ENCODE assay signal across 9 cellular contexts in the genomic region with DNA sequence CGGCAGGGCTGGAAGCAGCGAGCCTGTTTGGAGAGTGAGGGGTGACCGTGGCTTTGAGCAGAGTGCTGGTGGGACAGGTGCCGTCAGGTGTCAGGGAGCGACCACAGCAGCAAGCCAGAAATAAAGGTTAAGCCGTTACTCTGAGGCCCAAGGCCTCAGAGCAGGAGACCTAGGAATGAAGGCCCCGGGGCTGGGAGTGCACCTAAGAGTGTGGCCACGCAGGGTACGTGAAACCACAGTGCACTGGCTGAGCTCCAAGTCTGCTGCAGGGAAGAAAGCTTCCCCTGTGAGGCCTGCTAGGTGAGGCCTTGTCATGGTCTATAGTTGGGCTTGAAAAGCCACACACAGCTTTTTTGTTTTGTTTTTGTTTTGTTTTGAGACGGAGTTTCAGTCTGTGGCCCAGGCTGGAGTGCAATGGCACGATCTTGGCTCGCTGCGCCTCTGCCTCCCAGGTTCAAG. TPM values are rescaled to one million over a fixed set of nuclear protein-coding genes. Genes with fewer than 3 reads are reported as not detected.
A peak's percentile ranks its signal among the peaks of the same experiment; 100 is the strongest.
DNase-seq lines count a peak whose midpoint lies in the region; ATAC-seq, FAIRE-seq and TF ChIP-seq lines count a peak whose summit lies in the region.
"Had no signal": no experiment of that assay in that cellular context is flagged by ENCODE, and none has a peak within 500 bp of the region (broad histone marks: within the 10 kb centered on the region; RNA-seq: fewer than 3 reads in every experiment).

No MANE protein-coding gene starts in this region.

- H3K4me1 Mint-ChIP-seq in activated naive CD4-positive, alpha-beta T cell treated with anti-CD3 and anti-CD28 coated beads, Interleukin-2, amount 10 ng/mL, durations not matched to agents 7 days and 5 days, result peaks cover 66% of the 10 kb centered on the region

- no peaks in the 10 kb centered on the region for H3K9me3 ChIP-seq in small intestine (ENCODE audit: control insufficient read depth, low read depth)

- no peaks in the 10 kb centered on the region for H3K27me3 ChIP-seq in small intestine (ENCODE audit: control insufficient read depth in 2 of 2, insufficient read depth in 2 of 2, low read length in 2 of 2)

- H3K27ac ChIP-seq in RWPE1 (no peak overlapping the region), small intestine (ENCODE audit: low read depth in 1 of 2, low read length in 1 of 2) (peak overlapping the region; percentile 8 to 53)

- CTCF ChIA-PET in RWPE1 (lab: Yijun Ruan, JAX), result no interaction called here
- CTCF ChIA-PET in activated naive CD4-positive, alpha-beta T cell treated with anti-CD3 and anti-CD28 coated beads, Interleukin-2, amount 10 ng/mL, durations not matched to agents 7 days and 5 days (lab: Charles Lee), result interaction anchor here (1.1 to 1.2 kb wide), 2 partner anchors 9 to 117 kb away, joined by 3 read pairs; no protein-coding TSS in a partner anchor

- H3K27me3 Mint-ChIP-seq in activated naive CD4-positive, alpha-beta T cell treated with anti-CD3 and anti-CD28 coated beads, Interleukin-2, amount 10 ng/mL, durations not matched to agents 7 days and 5 days, result no peaks in the 10 kb centered on the region

- no peaks in the 10 kb centered on the region for H3K9me3 Mint-ChIP-seq in activated naive CD4-positive, alpha-beta T cell treated with anti-CD3 and anti-CD28 coated beads, Interleukin-2, amount 10 ng/mL, durations not matched to agents 7 days and 5 days

- peaks cover 0 to 5% of the 10 kb centered on the region in 2 donors for H3K36me3 ChIP-seq in small intestine (ENCODE audit: control insufficient read depth in 2 of 2, insufficient read depth in 2 of 2, low read length in 2 of 2)

- POLR2A ChIA-PET in RWPE1 (lab: Yijun Ruan, JAX; ENCODE audit: low non-redundant PET), result no interaction called here

- DNase-seq in ELF-1 (ENCODE audit: low read depth, low spot score) (peak; percentile 19), RWPE1 (ENCODE audit: low spot score) (peak; percentile 35), small intestine (peak; percentile 60), NCI-H187 treated with DMSO at 0.1 percent for 48 hours (lab: John Stamatoyannopoulos, UW) (no peak), NCI-H1092 treated with DMSO at 0.1 percent for 48 hours (lab: John Stamatoyannopoulos, UW) (no peak), NCI-H146 treated with DMSO at 0.1 percent for 48 hours (lab: John Stamatoyannopoulos, UW; ENCODE audit: unreplicated experiment) (no peak)
- DNase-seq in activated naive CD4-positive, alpha-beta T cell treated with anti-CD3 and anti-CD28 coated beads, Interleukin-2, amount 10 ng/mL, durations not matched to agents 7 days and 5 days, result peak; percentile 87

- H3K4me3 ChIP-seq in small intestine (ENCODE audit: low read depth in 1 of 2, low read length in 2 of 2), result no peak overlapping the region

- TF ChIP-seq CTCF in RWPE1 (conservative IDR thresholded peaks at IDR 0.05; ENCODE audit: low read depth), result no peak

- H3K4me3 Mint-ChIP-seq in activated naive CD4-positive, alpha-beta T cell treated with anti-CD3 and anti-CD28 coated beads, Interleukin-2, amount 10 ng/mL, durations not matched to agents 7 days and 5 days, result peak overlapping the region; percentile 37
- H3K4me3 Mint-ChIP-seq: CD14-positive monocyte had no signal

- 76 to 88% (median 81%) methylated on average over 13 of the region's 13 CpGs for WGBS in small intestine, 3 donors

- FAIRE-seq in small intestine (lab: Jason Lieb, UNC), result no peak

- peak overlapping the region; percentile 88 for H3K27ac Mint-ChIP-seq in activated naive CD4-positive, alpha-beta T cell treated with anti-CD3 and anti-CD28 coated beads, Interleukin-2, amount 10 ng/mL, durations not matched to agents 7 days and 5 days

- ATAC-seq in HG03039 (IDR thresholded peaks at IDR 0.05; ENCODE audit: unreplicated experiment), result no peak

- H3K36me3 Mint-ChIP-seq in activated naive CD4-positive, alpha-beta T cell treated with anti-CD3 and anti-CD28 coated beads, Interleukin-2, amount 10 ng/mL, durations not matched to agents 7 days and 5 days, result peaks cover 75% of the 10 kb centered on the region

- no peaks in the 10 kb centered on the region for H3K4me1 ChIP-seq in small intestine (ENCODE audit: control insufficient read depth in 2 of 2, insufficient read depth in 1 of 2, low read depth in 1 of 2, low read length in 1 of 2)

RNA-seq across cellular contexts. Expression of a gene that starts 8.7 kb away (rescaled TPM):
- 10 to 100 TPM in 1 of 3 donors, 1 to 10 TPM in 2; 3.6 to 10.6 (median 4.6) TPM for polyA plus RNA-seq in small intestine

RNA-seq across cellular contexts. Expression of a gene that starts 14.2 kb away (rescaled TPM):
- not detected for polyA plus RNA-seq in small intestine
- polyA plus RNA-seq: CD14-positive monocyte had no signal

Comparison
In these comparisons a context has a peak if more than half of its experiments do, and no peak if none do; other contexts are left out.
1. DNase-seq: peak in ELF-1 (single experiment), RWPE1 (single experiment), activated naive CD4-positive, alpha-beta T cell treated with anti-CD3 and anti-CD28 coated beads, Interleukin-2, amount 10 ng/mL, durations not matched to agents 7 days and 5 days (single experiment) and small intestine (single experiment); none in NCI-H187 treated with DMSO at 0.1 percent for 48 hours (single experiment), NCI-H1092 treated with DMSO at 0.1 percent for 48 hours (single experiment) and NCI-H146 treated with DMSO at 0.1 percent for 48 hours (single experiment).